ENCODE assay signal across 23 cellular contexts in the genomic region with DNA sequence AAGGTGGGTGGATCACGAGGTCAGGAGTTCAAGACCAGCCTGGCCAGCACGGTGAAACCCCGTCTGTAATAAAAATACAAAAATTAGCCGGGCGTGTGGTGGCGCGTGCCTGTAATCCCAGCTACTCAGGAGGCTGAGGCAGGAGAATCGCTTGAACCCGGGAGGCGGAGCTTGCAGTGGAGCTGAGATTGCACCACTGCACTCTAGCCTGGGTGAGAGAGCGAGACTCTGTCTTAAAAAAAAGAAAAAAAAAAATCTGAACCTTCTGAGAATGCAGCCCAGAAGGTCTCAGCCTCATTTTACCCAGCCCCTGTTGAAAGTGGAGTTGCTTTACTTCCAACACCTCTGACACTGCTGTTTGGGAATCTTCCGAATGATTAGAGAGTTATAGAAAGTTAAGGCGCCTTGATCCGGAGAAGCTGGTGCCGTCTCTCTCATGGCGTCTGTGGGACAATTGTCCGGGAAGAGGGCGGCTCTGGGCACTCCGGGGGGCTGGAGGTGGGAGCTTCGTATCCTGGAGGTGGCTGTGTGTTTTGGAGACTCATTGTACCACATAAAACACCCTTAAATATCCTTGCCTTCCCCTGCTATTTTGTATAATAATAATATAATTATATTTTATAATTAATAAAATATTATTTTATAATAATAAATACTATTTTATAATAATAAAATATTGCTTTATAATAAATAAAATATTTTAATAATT.
"Had no signal": no experiment of that assay in that cellular context is flagged by ENCODE, and none has a peak within 500 bp of the region (broad histone marks: within the 10 kb centered on the region; RNA-seq: fewer than 3 reads in every experiment).

No MANE protein-coding gene starts in this region.

- H3K36me3 Mint-ChIP-seq: activated naive CD4-positive, alpha-beta T cell treated with anti-CD3 and anti-CD28 coated beads, Interleukin-2, amount 50 U/mL, for 24 hours had no signal

- H3K9me3 Mint-ChIP-seq: activated naive CD4-positive, alpha-beta T cell treated with anti-CD3 and anti-CD28 coated beads, Interleukin-2, amount 50 U/mL, for 24 hours had no signal

- H3K27me3 Mint-ChIP-seq: activated B cell treated with CpG ODN at 0.5 μM for 24 hours; activated naive CD4-positive, alpha-beta T cell treated with anti-CD3 and anti-CD28 coated beads, Interleukin-2, amount 50 U/mL, for 24 hours; central memory CD8-positive, alpha-beta T cell; dendritic cell treated with granulocyte-macrophage colony-stimulating factor and Interleukin-4, amounts not matched to agents 40 ng/mL and 50 ng/mL, for 4 days had no signal

- ATAC-seq: esophagus mucosa, left cardiac atrium, sciatic nerve had no signal

- H3K27me3 ChIP-seq: neutrophil, ovary, SJSA1, tibial nerve had no signal

- H3K4me1 Mint-ChIP-seq: activated B cell treated with CpG ODN at 0.5 μM for 24 hours; activated naive CD4-positive, alpha-beta T cell treated with anti-CD3 and anti-CD28 coated beads, Interleukin-2, amount 50 U/mL, for 24 hours; central memory CD8-positive, alpha-beta T cell; stimulated activated naive B cell treated with anti-CD40 and anti-IgM and Interleukin-4, amounts not matched to agents 10 μg/mL and 1 μg/mL and 100 μg/mL, for 72 hours had no signal

- H3K27ac Mint-ChIP-seq: activated B cell treated with CpG ODN at 0.5 μM for 24 hours; activated naive CD4-positive, alpha-beta T cell treated with anti-CD3 and anti-CD28 coated beads, Interleukin-2, amount 50 U/mL, for 24 hours; dendritic cell treated with granulocyte-macrophage colony-stimulating factor and Interleukin-4, amounts not matched to agents 40 ng/mL and 50 ng/mL, for 4 days; endodermal cell; nephron progenitor cell; progenitor cell of endocrine pancreas; stimulated activated naive B cell treated with anti-CD40 and anti-IgM and Interleukin-4, amounts not matched to agents 10 μg/mL and 1 μg/mL and 100 μg/mL, for 72 hours had no signal

- DNase-seq: activated B cell treated with CpG ODN at 0.5 μM for 24 hours; activated effector memory CD4-positive, alpha-beta T cell treated with anti-CD3 and anti-CD28 coated beads, Interleukin-2, amount 50 U/mL, for 16 hours; endodermal cell; foreskin fibroblast; head of caudate nucleus; hippocampal formation; left cardiac atrium; mammary epithelial cell; nephron progenitor cell; ovary; stimulated activated CD4-positive, alpha-beta T cell treated with anti-CD3 and anti-CD28 coated beads, Interleukin-2, amount 100 ng/mL, for 24 hours; stimulated activated naive B cell treated with anti-CD40 and anti-IgM and Interleukin-4, amounts not matched to agents 10 μg/mL and 1 μg/mL and 100 μg/mL, for 72 hours had no signal

- H3K4me1 ChIP-seq: breast epithelium, SJSA1, tibial nerve had no signal

- H3K4me3 ChIP-seq: breast epithelium, ovary, SJSA1, skin epidermis, tibial nerve had no signal

- H3K9me3 ChIP-seq: ovary, SJSA1 had no signal

- H3K36me3 ChIP-seq: breast epithelium, neutrophil, ovary, SJSA1, tibial nerve had no signal

- H3K4me3 Mint-ChIP-seq: activated B cell treated with CpG ODN at 0.5 μM for 24 hours; activated naive CD4-positive, alpha-beta T cell treated with anti-CD3 and anti-CD28 coated beads, Interleukin-2, amount 50 U/mL, for 24 hours; central memory CD8-positive, alpha-beta T cell; dendritic cell treated with granulocyte-macrophage colony-stimulating factor and Interleukin-4, amounts not matched to agents 40 ng/mL and 50 ng/mL, for 4 days; endodermal cell; nephron progenitor cell; stimulated activated naive B cell treated with anti-CD40 and anti-IgM and Interleukin-4, amounts not matched to agents 10 μg/mL and 1 μg/mL and 100 μg/mL, for 72 hours had no signal

- H3K27ac ChIP-seq: breast epithelium, neutrophil, ovary, SJSA1, skin epidermis, tibial nerve had no signal
